Comparison of ENCODE assay signal across 15 cellular contexts in the genomic region with DNA sequence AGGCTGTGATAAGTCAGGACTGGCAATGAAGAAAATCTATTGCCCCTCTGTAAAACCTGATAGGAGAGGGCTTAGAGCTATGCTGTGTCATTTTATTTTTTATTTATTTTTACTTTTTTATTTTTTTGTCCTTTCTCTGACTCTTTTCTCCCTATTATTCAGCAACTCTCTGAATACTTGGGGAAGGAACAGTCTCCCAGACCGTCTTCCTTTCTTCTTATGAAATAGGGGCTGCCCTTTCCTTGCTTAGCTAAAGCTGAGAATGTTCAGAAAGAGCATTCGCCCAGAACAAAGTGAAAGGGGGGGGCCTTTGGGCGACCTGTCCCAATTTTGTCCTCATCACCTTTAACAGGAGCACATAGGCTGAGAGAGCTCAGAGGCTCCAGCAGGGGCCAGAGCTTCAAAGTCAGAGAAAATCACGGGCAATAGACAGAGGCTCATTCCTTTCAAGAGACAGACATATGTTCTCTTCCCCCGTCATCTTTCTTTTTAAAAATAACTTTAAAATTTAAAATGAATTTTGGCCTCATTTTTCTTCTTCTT.
DNase-seq lines count a peak whose midpoint lies in the region; ATAC-seq and TF ChIP-seq lines count a peak whose summit lies in the region.
"Had no signal": no experiment of that assay in that cellular context is flagged by ENCODE, and none has a peak within 500 bp of the region (broad histone marks: within the 10 kb centered on the region; RNA-seq: fewer than 3 reads in every experiment).

No MANE protein-coding gene starts in this region.

- DNase-seq in NCI-H2227 treated with DMSO at 0.1 percent for 48 hours (lab: John Stamatoyannopoulos, UW) (peak; percentile 24), NCI-H2227 (lab: John Stamatoyannopoulos, UW; ENCODE audit: unreplicated experiment) (no peak), caudate nucleus (lab: John Stamatoyannopoulos, UW) (no peak), mesothelial cell of epicardium (ENCODE audit: low spot score in 2 of 2, unreplicated experiment in 2 of 2) (no peak), upper lobe of right lung (no peak), NCI-H446 treated with DMSO at 0.1 percent for 48 hours (lab: John Stamatoyannopoulos, UW) (no peak), MG63 (no peak)
- DNase-seq: activated CD4-positive, alpha-beta memory T cell treated with anti-CD3 and anti-CD28 coated beads for 36 hours; amygdala; Caco-2; effector CD4-positive, alpha-beta T cell; NCI-H1694; stimulated activated CD4-positive, alpha-beta T cell treated with anti-CD3 and anti-CD28 coated beads, Interleukin-4, amount 100 ng/mL, for 1 hour had no signal

- H3K27me3 ChIP-seq in upper lobe of right lung (no peaks in the 10 kb centered on the region), MG63 (no peaks in the 10 kb centered on the region)

- H3K27me3 Mint-ChIP-seq in mesothelial cell of epicardium (ENCODE audit: low read depth), result peaks cover 2% of the 10 kb centered on the region

- no peaks in the 10 kb centered on the region for H3K9me3 ChIP-seq in upper lobe of right lung
- H3K9me3 ChIP-seq in MG63, result peaks cover 3% of the 10 kb centered on the region
- H3K9me3 ChIP-seq: Caco-2 had no signal

- no peak overlapping the region for H3K4me3 ChIP-seq in upper lobe of right lung
- no peak overlapping the region for H3K4me3 ChIP-seq in MG63

- H3K4me3 Mint-ChIP-seq in mesothelial cell of epicardium, result no peak overlapping the region
- H3K4me3 Mint-ChIP-seq: activated CD4-positive, alpha-beta memory T cell treated with anti-CD3 and anti-CD28 coated beads for 36 hours; IgD-negative memory B cell had no signal

- no peaks in the 10 kb centered on the region for H3K36me3 Mint-ChIP-seq in mesothelial cell of epicardium
- H3K36me3 Mint-ChIP-seq: activated CD4-positive, alpha-beta memory T cell treated with anti-CD3 and anti-CD28 coated beads for 36 hours; IgD-negative memory B cell had no signal

- H3K4me1 Mint-ChIP-seq in mesothelial cell of epicardium, result peaks cover 22% of the 10 kb centered on the region

- H3K36me3 ChIP-seq in upper lobe of right lung (no peaks in the 10 kb centered on the region), MG63 (no peaks in the 10 kb centered on the region)

- peaks cover 6% of the 10 kb centered on the region for H3K9me3 Mint-ChIP-seq in mesothelial cell of epicardium
- H3K9me3 Mint-ChIP-seq: activated CD4-positive, alpha-beta memory T cell treated with anti-CD3 and anti-CD28 coated beads for 36 hours had no signal

- TF ChIP-seq CTCF in mesothelial cell of epicardium (IDR thresholded peaks at IDR 0.05; ENCODE audit: unreplicated experiment) (no peak), upper lobe of right lung (IDR thresholded peaks at IDR 0.05) (no peak)

- peak; percentile 6 for ATAC-seq in upper lobe of right lung
- no peak for ATAC-seq in GM18502 (IDR thresholded peaks at IDR 0.05; ENCODE audit: poor library complexity, unreplicated experiment)

- H3K27ac Mint-ChIP-seq in mesothelial cell of epicardium, result peak overlapping the region; percentile 69
- H3K27ac Mint-ChIP-seq: activated CD4-positive, alpha-beta memory T cell treated with anti-CD3 and anti-CD28 coated beads for 36 hours; IgD-negative memory B cell had no signal

- intact Hi-C loops in upper lobe of right lung (cut with DNase I), result no loop called here

- peak overlapping the region; percentile 48 for H3K27ac ChIP-seq in caudate nucleus (ENCODE audit: low read depth, low read length)
- H3K27ac ChIP-seq in upper lobe of right lung, result no peak overlapping the region

- H3K4me1 ChIP-seq in upper lobe of right lung, result peaks cover 14% of the 10 kb centered on the region
- H3K4me1 ChIP-seq: Caco-2 had no signal
